In the genomic region with DNA sequence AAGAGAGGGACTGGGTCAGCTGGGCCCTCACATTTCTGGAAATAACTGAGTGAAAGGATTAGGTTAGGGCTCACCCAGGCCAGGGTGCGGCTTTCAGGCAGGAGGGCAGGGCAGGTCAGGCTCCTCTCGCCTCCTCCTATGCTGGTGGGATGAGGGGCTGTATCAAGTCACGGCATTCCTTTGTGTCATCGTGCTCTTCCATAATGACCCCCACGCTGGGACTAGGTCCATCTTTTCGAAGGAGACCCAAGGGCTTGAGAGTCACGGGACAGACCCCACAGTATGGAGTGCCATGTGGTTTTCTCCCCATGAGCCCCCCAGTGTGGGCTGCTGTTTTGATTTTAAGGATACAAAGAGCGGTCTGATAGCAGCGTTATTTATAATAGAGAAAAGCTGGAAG, we compare ENCODE assay signal across 29 cellular contexts.
"Had no signal": no experiment of that assay in that cellular context is flagged by ENCODE, and none has a peak within 500 bp of the region (broad histone marks: within the 10 kb centered on the region; RNA-seq: fewer than 3 reads in every experiment).

No MANE protein-coding gene starts in this region.

- H3K4me1 ChIP-seq: ascending aorta, psoas muscle, tibial nerve had no signal

- H3K36me3 ChIP-seq: ascending aorta, cardiac muscle cell, neutrophil, ovary, tibial nerve had no signal

- H3K27ac ChIP-seq: ascending aorta, cardiac muscle cell, epithelial cell of prostate, neutrophil, ovary, psoas muscle, tibial nerve had no signal

- H3K9me3 ChIP-seq: ascending aorta, neutrophil, ovary, psoas muscle had no signal

- DNase-seq: activated B cell treated with CpG ODN at 0.5 μM for 24 hours; activated CD4-positive, alpha-beta T cell treated with anti-CD3 and anti-CD28 coated beads for 36 hours; activated CD4-positive, alpha-beta T cell treated with anti-CD3 and anti-CD28 coated beads, Interleukin-2, amount 50 U/mL, for 4 hours; activated CD8-positive, alpha-beta memory T cell treated with anti-CD3 and anti-CD28 coated beads, Interleukin-2, amount 50 U/mL, for 48 hours; activated gamma-delta T cell; activated naive CD4-positive, alpha-beta T cell treated with anti-CD3 and anti-CD28 coated beads, Interleukin-2, amount 10 ng/mL, durations not matched to agents 7 days and 5 days; activated naive CD8-positive, alpha-beta T cell treated with anti-CD3 and anti-CD28 coated beads, Interleukin-2, amount 10 ng/mL, durations not matched to agents 7 days and 5 days; activated T-cell treated with anti-CD3 and anti-CD28 coated beads, Interleukin-2, amount 50 U/mL, for 24 hours; cerebellar nuclear complex; cortex of kidney; glutamatergic neuron; left cardiac atrium; mucosa of descending colon; ovary; psoas muscle; stimulated activated CD4-positive, alpha-beta T cell treated with anti-CD3 and anti-CD28 coated beads, Interleukin-15, amount 100 ng/mL, for 24 hours; stimulated activated CD4-positive, alpha-beta T cell treated with anti-CD3 and anti-CD28 coated beads, Interleukin-2, amount 100 ng/mL, for 24 hours; stimulated activated naive CD4-positive, alpha-beta T cell treated with Interleukin-2 at 50 U/mL for 16 hours; T-helper 1 cell had no signal

- ATAC-seq: activated CD4-positive, alpha-beta T cell treated with anti-CD3 and anti-CD28 coated beads for 36 hours; left cardiac atrium; mucosa of descending colon; natural killer cell treated with Interleukin-12 subunit alpha and Interleukin-12 subunit beta and Interleukin-15 and Interleukin-18, amount 100 ng/mL, for 72 hours; psoas muscle had no signal

- H3K27me3 ChIP-seq: ascending aorta, cardiac muscle cell, neutrophil, ovary, tibial nerve had no signal

- H3K27me3 Mint-ChIP-seq: activated B cell treated with CpG ODN at 0.5 μM for 24 hours; activated CD4-positive, alpha-beta T cell treated with anti-CD3 and anti-CD28 coated beads for 36 hours had no signal

- H3K27ac Mint-ChIP-seq: activated B cell treated with CpG ODN at 0.5 μM for 24 hours; activated CD4-positive, alpha-beta T cell treated with anti-CD3 and anti-CD28 coated beads for 36 hours; activated naive CD4-positive, alpha-beta T cell treated with anti-CD3 and anti-CD28 coated beads, Interleukin-2, amount 10 ng/mL, durations not matched to agents 7 days and 5 days; activated naive CD8-positive, alpha-beta T cell treated with anti-CD3 and anti-CD28 coated beads, Interleukin-2, amount 10 ng/mL, durations not matched to agents 7 days and 5 days; activated T-cell treated with anti-CD3 and anti-CD28 coated beads, Interleukin-2, amount 50 U/mL, for 24 hours; brain; memory B cell; natural killer cell treated with Interleukin-12 subunit alpha and Interleukin-12 subunit beta and Interleukin-15 and Interleukin-18, amount 100 ng/mL, for 72 hours; T-helper 2 cell treated with Interferon-gamma antibody and Interleukin-4, amounts not matched to agents 5 μg/mL and 100 μg/mL, for 36 hours had no signal

- H3K4me3 Mint-ChIP-seq: activated B cell treated with CpG ODN at 0.5 μM for 24 hours; activated CD4-positive, alpha-beta T cell treated with anti-CD3 and anti-CD28 coated beads for 36 hours; activated naive CD4-positive, alpha-beta T cell treated with anti-CD3 and anti-CD28 coated beads, Interleukin-2, amount 10 ng/mL, durations not matched to agents 7 days and 5 days; activated naive CD8-positive, alpha-beta T cell treated with anti-CD3 and anti-CD28 coated beads, Interleukin-2, amount 10 ng/mL, durations not matched to agents 7 days and 5 days; activated T-cell treated with anti-CD3 and anti-CD28 coated beads, Interleukin-2, amount 50 U/mL, for 24 hours; brain; memory B cell; natural killer cell treated with Interleukin-12 subunit alpha and Interleukin-12 subunit beta and Interleukin-15 and Interleukin-18, amount 100 ng/mL, for 72 hours; T-helper 2 cell treated with Interferon-gamma antibody and Interleukin-4, amounts not matched to agents 5 μg/mL and 100 μg/mL, for 36 hours had no signal

- H3K36me3 Mint-ChIP-seq: activated naive CD4-positive, alpha-beta T cell treated with anti-CD3 and anti-CD28 coated beads, Interleukin-2, amount 10 ng/mL, durations not matched to agents 7 days and 5 days; activated naive CD8-positive, alpha-beta T cell treated with anti-CD3 and anti-CD28 coated beads, Interleukin-2, amount 10 ng/mL, durations not matched to agents 7 days and 5 days; memory B cell had no signal

- H3K4me3 ChIP-seq: ascending aorta, cardiac muscle cell, mucosa of descending colon, ovary, psoas muscle, smooth muscle cell, tibial nerve had no signal

- H3K4me1 Mint-ChIP-seq: activated B cell treated with CpG ODN at 0.5 μM for 24 hours; activated CD4-positive, alpha-beta T cell treated with anti-CD3 and anti-CD28 coated beads for 36 hours; activated naive CD4-positive, alpha-beta T cell treated with anti-CD3 and anti-CD28 coated beads, Interleukin-2, amount 10 ng/mL, durations not matched to agents 7 days and 5 days; activated naive CD8-positive, alpha-beta T cell treated with anti-CD3 and anti-CD28 coated beads, Interleukin-2, amount 10 ng/mL, durations not matched to agents 7 days and 5 days had no signal
